5 cellular contexts compared by ENCODE assay signal in genomic region chr5:111221139-111221538, GRCh38.
"Had no signal": no experiment of that assay in that cellular context is flagged by ENCODE, and none has a peak within 500 bp of the region (broad histone marks: within the 10 kb centered on the region; RNA-seq: fewer than 3 reads in every experiment).

No MANE protein-coding gene starts in this region.

- DNase-seq: GM23248, GOT3, H7, HFFc6, KBM-7 had no signal
